Comparison of ENCODE assay signal across 20 cellular contexts in genomic region chr17:81656835-81657234, GRCh38. TPM values are rescaled to one million over a fixed set of nuclear protein-coding genes. Genes with fewer than 3 reads are reported as not detected.
A peak's percentile ranks its signal among the peaks of the same experiment; 100 is the strongest.
DNase-seq lines count a peak whose midpoint lies in the region; ATAC-seq and TF ChIP-seq lines count a peak whose summit lies in the region.
"Had no signal": no experiment of that assay in that cellular context is flagged by ENCODE, and none has a peak within 500 bp of the region (broad histone marks: within the 10 kb centered on the region; RNA-seq: fewer than 3 reads in every experiment).

No MANE protein-coding gene starts in this region.

- no TSS peak for BruUV-seq in mammary epithelial cell (replicated peaks; lab: Mats Ljungman, UMichigan)

- CTCF ChIA-PET in mammary epithelial cell (lab: Charles Lee; ENCODE audit: low non-redundant PET) = no interaction called here

- DNase-seq in cardiac muscle cell (ENCODE audit: low read depth in 1 of 2, low spot score in 1 of 2) (no peak), Right ventricle myocardium superior (no peak), NB4 (ENCODE audit: low read depth) (peak; percentile 65), WERI-Rb-1 (peak; percentile 83), stomach (peak; percentile 31), mammary epithelial cell (no peak), NCI-H2227 (lab: John Stamatoyannopoulos, UW; ENCODE audit: unreplicated experiment) (no peak)
- no peak for DNase-seq in stimulated activated CD4-positive, alpha-beta T cell treated with anti-CD3 and anti-CD28 coated beads, Interleukin-2, amount 100 ng/mL, for 48 hours
- DNase-seq: activated CD4-positive, CD25-positive, alpha-beta regulatory T cell; H9; NCI-H1417 treated with DMSO at 0.1 percent for 48 hours; NCI-H774; PC-3; SIG-M5; stimulated activated CD4-positive, alpha-beta T cell treated with anti-CD3 and anti-CD28 coated beads, Interleukin-1b, Interleukin-23, amount 100 ng/mL, for 48 hours; stimulated activated naive CD4-positive, alpha-beta T cell; thyroid gland had no signal

- H3K79me2 ChIP-seq in mammary epithelial cell (ENCODE audit: insufficient read depth, low read length) = no peaks in the 10 kb centered on the region

- no peak overlapping the region for H3K4me3 ChIP-seq in cardiac muscle cell
- no peak overlapping the region for H3K4me3 ChIP-seq in NB4 (ENCODE audit: low read depth, low read length)
- H3K4me3 ChIP-seq in WERI-Rb-1 (ENCODE audit: low read depth, low read length) = no peak overlapping the region
- no peak overlapping the region for H3K4me3 ChIP-seq in stomach
- H3K4me3 ChIP-seq in mammary epithelial cell (replicated peaks in 1 of 3; ENCODE audit: insufficient read depth in 1 of 3, low read depth in 2 of 3, low read length in 3 of 3) = no peak overlapping the region
- H3K4me3 ChIP-seq: GM12878, thyroid gland had no signal

- intact Hi-C loops in Right ventricle myocardium superior (cut with DNase I) = no loop called here
- intact Hi-C loops in stomach (cut with DNase I; ENCODE audit: low total_unique reads) = no loop called here
- intact Hi-C loops in mammary epithelial cell (cut with micrococcal nuclease) = no loop called here

- no peaks in the 10 kb centered on the region for H4K20me1 ChIP-seq in mammary epithelial cell (ENCODE audit: insufficient read depth, low read length)

- ATAC-seq in Right ventricle myocardium superior (ENCODE audit: poor library complexity) = no peak
- ATAC-seq: GM12878, PC-3 had no signal

- H2AFZ ChIP-seq in mammary epithelial cell (ENCODE audit: low read depth, low read length) = no peak overlapping the region

- TF ChIP-seq EP300 in stomach (IDR thresholded peaks at IDR 0.05) = no peak

- dilution Hi-C loops in mammary epithelial cell (cut with HindIII; ENCODE audit: low sequenced_read_pairs) = no loop called here

- H3K4me2 ChIP-seq in mammary epithelial cell (ENCODE audit: insufficient read depth, low read depth, low read length) = no peak overlapping the region

- peak overlapping the region; percentile 14 for H3K27ac ChIP-seq in cardiac muscle cell
- peak overlapping the region; percentile 84 for H3K27ac ChIP-seq in WERI-Rb-1
- H3K27ac ChIP-seq in stomach = peak overlapping the region in 2 of 5 donors; percentile 24 to 48
- H3K27ac ChIP-seq in mammary epithelial cell (ENCODE audit: insufficient read depth, low read depth, low read length) = no peak overlapping the region
- H3K27ac ChIP-seq: thyroid gland had no signal

- no peaks in the 10 kb centered on the region for H3K36me3 ChIP-seq in cardiac muscle cell
- H3K36me3 ChIP-seq in WERI-Rb-1 = no peaks in the 10 kb centered on the region
- no peaks in the 10 kb centered on the region for H3K36me3 ChIP-seq in stomach
- H3K36me3 ChIP-seq in mammary epithelial cell (ENCODE audit: insufficient read depth, low read length) = no peaks in the 10 kb centered on the region
- H3K36me3 ChIP-seq: thyroid gland had no signal

- no peak for TF ChIP-seq CTCF in cardiac muscle cell (IDR thresholded peaks at IDR 0.05; ENCODE audit: low read depth, low read length)
- no peak for TF ChIP-seq CTCF in NB4 (IDR thresholded peaks at IDR 0.05; ENCODE audit: low read depth, low read length)
- no peak for TF ChIP-seq CTCF in WERI-Rb-1 (IDR thresholded peaks at IDR 0.05; ENCODE audit: low read depth, low read length)
- no peak for TF ChIP-seq CTCF in stomach (IDR thresholded peaks at IDR 0.05)
- no peak for TF ChIP-seq CTCF in mammary epithelial cell (conservative IDR thresholded peaks at IDR 0.05 in 1 of 2, IDR thresholded peaks at IDR 0.05 in 1 of 2; ENCODE audit: extremely low read depth in 1 of 2, insufficient read depth in 1 of 2, low read depth in 1 of 2, low read length in 2 of 2)

- no peak for TF ChIP-seq POLR2A in NB4 (IDR thresholded peaks at IDR 0.05; ENCODE audit: extremely low read depth, insufficient read length)
- no peak for TF ChIP-seq POLR2A in stomach (IDR thresholded peaks at IDR 0.05)

- H3K27me3 ChIP-seq in cardiac muscle cell (no peaks in the 10 kb centered on the region), WERI-Rb-1 (ENCODE audit: insufficient read depth, low read depth, severe bottlenecking) (no peaks in the 10 kb centered on the region), stomach (peaks cover 0 to 42% (median 6%) of the 10 kb centered on the region in 3 donors), mammary epithelial cell (ENCODE audit: insufficient read depth, low read length) (no peaks in the 10 kb centered on the region)
- H3K27me3 ChIP-seq: thyroid gland had no signal

- H3K4me1 ChIP-seq in cardiac muscle cell (ENCODE audit: low read depth) = peaks cover 15% of the 10 kb centered on the region
- H3K4me1 ChIP-seq in stomach = peaks cover 0 to 21% (median 12%) of the 10 kb centered on the region in 4 donors
- peaks cover 7% of the 10 kb centered on the region for H3K4me1 ChIP-seq in mammary epithelial cell (ENCODE audit: insufficient read depth, low read length)
- H3K4me1 ChIP-seq: thyroid gland had no signal

- H3K9ac ChIP-seq in mammary epithelial cell (ENCODE audit: insufficient read depth, low read length) = no peak overlapping the region

- H3K9me3 ChIP-seq in cardiac muscle cell (ENCODE audit: low read depth) (no peaks in the 10 kb centered on the region), WERI-Rb-1 (ENCODE audit: severe bottlenecking) (no peaks in the 10 kb centered on the region), stomach (no peaks in the 10 kb centered on the region), mammary epithelial cell (replicated peaks; ENCODE audit: insufficient read depth, low read length) (no peaks in the 10 kb centered on the region)
- H3K9me3 ChIP-seq: thyroid gland had no signal

- in situ Hi-C loops in mammary epithelial cell (cut with MboI; ENCODE audit: low sequenced_read_pairs in 2 of 2) = no loop called here

- 44 to 64% (median 55%) methylated on average over 4 of the region's 4 CpGs for WGBS in stomach, 5 donors
- 96% methylated on average over 4 of the region's 4 CpGs for WGBS in mammary epithelial cell (ENCODE audit: low coverage, missing lambda C conversion rate)

RNA-seq across cellular contexts. Expression of gene PDE6G, which starts 0.5 kb away (rescaled TPM):
- total RNA-seq in cardiac muscle cell = 0.32 and 1.8 TPM in 2 replicates
- polyA plus RNA-seq in cardiac muscle cell = 0.85 and 2.3 TPM in 2 replicates
- not detected for total RNA-seq in Right ventricle myocardium superior
- total RNA-seq in stomach = 1 to 10 TPM in 1 of 5 donors, not detected in 4; 2.0 TPM
- polyA plus RNA-seq in stomach = 1 to 10 TPM in 1 of 3 donors, under 1 TPM in 2; 0.85 to 2.6 (median 0.93) TPM
- total RNA-seq in mammary epithelial cell = under 1 TPM in 1 of 2 donors, not detected in 1; 0.17 TPM
- not detected for polyA plus RNA-seq in mammary epithelial cell
- not detected for polyA minus RNA-seq in mammary epithelial cell
- total RNA-seq: LHCN-M2, PC-3, thyroid gland had no signal
- polyA plus RNA-seq: neural cell had no signal

RNA-seq across cellular contexts. Expression of gene OXLD1, which starts 9.6 kb away (rescaled TPM):
- total RNA-seq in cardiac muscle cell (100 and 130 TPM in 2 replicates), Right ventricle myocardium superior (16.1 TPM), stomach (100 to 1,000 TPM in 2 of 5 donors, 10 to 100 TPM in 1, 1 to 10 TPM in 1, not detected in 1; 9.9 to 112 (median 61.2) TPM), mammary epithelial cell (10 to 100 TPM; 25.2 to 42.4 TPM)
- polyA plus RNA-seq in cardiac muscle cell (85.5 and 104 TPM in 2 replicates), stomach (10 to 100 TPM; 59.6 to 82.2 (median 64.5) TPM), mammary epithelial cell (22.7 TPM)
- polyA minus RNA-seq in mammary epithelial cell = 2.9 TPM

RNA-seq across cellular contexts. Expression of gene CCDC137, which starts 9.7 kb away (rescaled TPM):
- total RNA-seq in cardiac muscle cell = 16.9 and 20.1 TPM in 2 replicates
- polyA plus RNA-seq in cardiac muscle cell = 23.2 and 23.4 TPM in 2 replicates
- total RNA-seq in Right ventricle myocardium superior = 4.8 TPM
- 100 to 1,000 TPM in 1 of 5 donors, 10 to 100 TPM in 1, 1 to 10 TPM in 2, under 1 TPM in 1; 0.58 to 279 (median 9.4) TPM for total RNA-seq in stomach
- 10 to 100 TPM; 18.2 to 26.0 (median 23.3) TPM for polyA plus RNA-seq in stomach
- 10 to 100 TPM in 1 of 2 donors, 1 to 10 TPM in 1; 5.3 to 34.0 TPM for total RNA-seq in mammary epithelial cell
- 17.9 TPM for polyA plus RNA-seq in mammary epithelial cell
- polyA minus RNA-seq in mammary epithelial cell = 4.9 TPM

RNA-seq across cellular contexts. Expression of gene TSPAN10, which starts 19.8 kb away (rescaled TPM):
- total RNA-seq in cardiac muscle cell = 5.0 TPM in 2 replicates
- 4.0 and 5.8 TPM in 2 replicates for polyA plus RNA-seq in cardiac muscle cell
- total RNA-seq in Right ventricle myocardium superior = 0.24 TPM
- total RNA-seq in stomach = not detected
- polyA plus RNA-seq in stomach = 1 to 10 TPM; 1.1 to 1.5 (median 1.2) TPM
- total RNA-seq in mammary epithelial cell = 1 to 10 TPM; 1.7 to 1.8 TPM
- 1.1 TPM for polyA plus RNA-seq in mammary epithelial cell
- polyA minus RNA-seq in mammary epithelial cell = not detected
- polyA plus RNA-seq: neural cell had no signal

RNA-seq across cellular contexts. Expression of gene NPLOC4, which starts 19.9 kb away (rescaled TPM):
- total RNA-seq in cardiac muscle cell (51.4 and 51.5 TPM in 2 replicates), Right ventricle myocardium superior (81.1 TPM), stomach (100 to 1,000 TPM in 3 of 5 donors, 10 to 100 TPM in 2; 53.3 to 284 (median 103) TPM), mammary epithelial cell (100 to 1,000 TPM in 1 of 2 donors, 10 to 100 TPM in 1; 84.2 to 103 TPM)
- polyA plus RNA-seq in cardiac muscle cell (53.8 and 58.9 TPM in 2 replicates), stomach (10 to 100 TPM; 24.0 to 25.3 (median 24.4) TPM), mammary epithelial cell (70.6 TPM)
- polyA minus RNA-seq in mammary epithelial cell = 272 TPM

Comparison
In these comparisons a context has a peak if more than half of its experiments do, and no peak if none do; other contexts are left out.
1. DNase-seq: peak in NB4 (single experiment), WERI-Rb-1 (single experiment) and stomach (single experiment); none in cardiac muscle cell (0 of 2), Right ventricle myocardium superior (single experiment), stimulated activated CD4-positive, alpha-beta T cell treated with anti-CD3 and anti-CD28 coated beads, Interleukin-2, amount 100 ng/mL, for 48 hours (0 of 2), mammary epithelial cell (single experiment) and NCI-H2227 (single experiment).